6 cellular contexts compared by ENCODE assay signal in genomic region chr19:6735181-6735891, GRCh38. TPM values are rescaled to one million over a fixed set of nuclear protein-coding genes. Genes with fewer than 3 reads are reported as not detected.
DNase-seq lines count a peak whose midpoint lies in the region; TF ChIP-seq lines count a peak whose summit lies in the region.

No MANE protein-coding gene starts in this region.

- H3K4me2 ChIP-seq in OCI-LY3 (ENCODE audit: low read length), result peak overlapping the region; percentile 79

- H3K9ac ChIP-seq in OCI-LY3 (ENCODE audit: low read length), result peak overlapping the region; percentile 92
- H3K9ac ChIP-seq in iPS-18a (ENCODE audit: low read length), result peak overlapping the region; percentile 62

- peaks cover 24% of the 10 kb centered on the region for H3K79me2 ChIP-seq in OCI-LY3 (ENCODE audit: low read length)

- H2AFZ ChIP-seq in OCI-LY3 (ENCODE audit: low read depth, low read length), result no peak overlapping the region

- H3K4me3 ChIP-seq in A673 (ENCODE audit: low read depth, low read length, poor library complexity, severe bottlenecking), result peak overlapping the region; percentile 63
- H3K4me3 ChIP-seq in OCI-LY3 (ENCODE audit: low read length), result peak overlapping the region; percentile 85
- H3K4me3 ChIP-seq in iPS-18a (ENCODE audit: low read length), result peak overlapping the region; percentile 71

- H3K9me3 ChIP-seq in A673 (ENCODE audit: low read depth, low read length, poor library complexity, severe bottlenecking) (no peaks in the 10 kb centered on the region), OCI-LY3 (ENCODE audit: insufficient read depth, low read length) (no peaks in the 10 kb centered on the region), iPS-18a (ENCODE audit: control insufficient read depth, low read depth, low read length) (no peaks in the 10 kb centered on the region)

- TSS peak; percentile 75 for BruUV-seq in A673 (replicated peaks; lab: Mats Ljungman, UMichigan)

- DNase-seq in A673 (ENCODE audit: low spot score) (peak; percentile 83), NOMO-1 treated with DMSO at 0.1 percent for 48 hours (lab: John Stamatoyannopoulos, UW; ENCODE audit: unreplicated experiment) (no peak), NCI-H2081 treated with DMSO at 0.1 percent for 48 hours (lab: John Stamatoyannopoulos, UW) (no peak), NCI-H2107 treated with DMSO at 0.1 percent for 48 hours (lab: John Stamatoyannopoulos, UW; ENCODE audit: unreplicated experiment) (no peak)

- H4K20me1 ChIP-seq in OCI-LY3 (ENCODE audit: insufficient read depth, low read length), result no peaks in the 10 kb centered on the region

- H3K36me3 ChIP-seq in A673 (ENCODE audit: insufficient read depth, low read length, poor library complexity, severe bottlenecking) (no peaks in the 10 kb centered on the region), OCI-LY3 (replicated peaks; ENCODE audit: low read depth, low read length) (peaks cover 1% of the 10 kb centered on the region), iPS-18a (ENCODE audit: control insufficient read depth, low read depth, low read length) (no peaks in the 10 kb centered on the region)

- H3K27ac ChIP-seq in A673 (ENCODE audit: low read depth, low read length, poor library complexity, severe bottlenecking) (peak overlapping the region; percentile 98), OCI-LY3 (ENCODE audit: low read length) (peak overlapping the region; percentile 80; the same call in 1 of the 2 replicates), iPS-18a (ENCODE audit: low read length) (no peak overlapping the region)

- H3K4me1 ChIP-seq in A673 (ENCODE audit: insufficient read depth, low read length, poor library complexity, severe bottlenecking) (peaks cover 27% of the 10 kb centered on the region), OCI-LY3 (ENCODE audit: low read length) (peaks cover 20% of the 10 kb centered on the region), iPS-18a (ENCODE audit: control insufficient read depth, low read depth, low read length) (peaks cover 33% of the 10 kb centered on the region)

- TF ChIP-seq CTCF in A673 (conservative IDR thresholded peaks at IDR 0.05; ENCODE audit: low read depth, low read length) (no peak), OCI-LY3 (IDR thresholded peaks at IDR 0.05; ENCODE audit: low read depth, low read length) (no peak)

- POLR2A ChIA-PET in A673 (lab: Charles Lee; ENCODE audit: low non-redundant PET), result interaction anchor here (0.5 kb wide), 1 partner anchor 109 kb away, joined by 3 read pairs; no protein-coding TSS in a partner anchor

- CTCF ChIA-PET in A673 (lab: Charles Lee), result interaction anchor here (0.8 to 0.9 kb wide), 2 partner anchors 128 to 219 kb away, joined by 3 to 5 read pairs; no protein-coding TSS in a partner anchor

- intact Hi-C loops in A673 (cut with micrococcal nuclease; ENCODE audit: unreplicated experiment), result loop anchor here (5.0 kb wide), 3 partner anchors 67 to 218 kb away; no protein-coding TSS in a partner anchor

- no peaks in the 10 kb centered on the region for H3K27me3 ChIP-seq in A673 (replicated peaks; ENCODE audit: insufficient read depth, low read depth, low read length, poor library complexity)
- no peaks in the 10 kb centered on the region for H3K27me3 ChIP-seq in OCI-LY3 (ENCODE audit: low read depth, low read length)
- no peaks in the 10 kb centered on the region for H3K27me3 ChIP-seq in iPS-18a (ENCODE audit: control insufficient read depth, insufficient read depth, low read length)

RNA-seq across cellular contexts. Expression of gene GPR108, which starts 2.0 kb away (rescaled TPM):
- 36.4 and 37.4 TPM in 2 replicates for total RNA-seq in A673 (2021)

RNA-seq across cellular contexts. Expression of gene TRIP10, which starts 4.1 kb away (rescaled TPM):
- total RNA-seq in A673 (2021), result 70.2 and 79.2 TPM in 2 replicates

RNA-seq across cellular contexts. Expression of gene C3, which starts 14.9 kb away (rescaled TPM):
- 1.8 TPM in 2 replicates for total RNA-seq in A673 (2021)

RNA-seq across cellular contexts. Expression of gene SH2D3A, which starts 31.9 kb away (rescaled TPM):
- 0.95 and 1.7 TPM in 2 replicates for total RNA-seq in A673 (2021)

RNA-seq across cellular contexts. Expression of gene VAV1, which starts 37.2 kb away (rescaled TPM):
- 51.6 and 54.9 TPM in 2 replicates for total RNA-seq in A673 (2021)
